10 cellular contexts compared by ENCODE assay signal in genomic region chr12:7934560-7935463, GRCh38. TPM values are rescaled to one million over a fixed set of nuclear protein-coding genes. Genes with fewer than 3 reads are reported as not detected.
DNase-seq lines count a peak whose midpoint lies in the region; ATAC-seq, FAIRE-seq and TF ChIP-seq lines count a peak whose summit lies in the region.
"Had no signal": no experiment of that assay in that cellular context is flagged by ENCODE, and none has a peak within 500 bp of the region (broad histone marks: within the 10 kb centered on the region; RNA-seq: fewer than 3 reads in every experiment).

No MANE protein-coding gene starts in this region.

- peaks cover 21% of the 10 kb centered on the region for H3K4me1 Mint-ChIP-seq in activated CD8-positive, alpha-beta T cell treated with anti-CD3 and anti-CD28 coated beads for 36 hours (ENCODE audit: low read depth)
- peaks cover 23% of the 10 kb centered on the region for H3K4me1 Mint-ChIP-seq in activated CD8-positive, alpha-beta T cell treated with anti-CD3 and anti-CD28 coated beads, Interleukin-2, amount 10 ng/mL, durations not matched to agents 7 days and 5 days (ENCODE audit: low read depth)
- peaks cover 7% of the 10 kb centered on the region for H3K4me1 Mint-ChIP-seq in astrocyte (ENCODE audit: low read depth, unreplicated experiment)
- H3K4me1 Mint-ChIP-seq in stimulated activated memory B cell treated with anti-CD40 and anti-IgM and Interleukin-4, amounts not matched to agents 10 μg/mL and 1 μg/mL and 100 μg/mL, for 72 hours = peaks cover 17% of the 10 kb centered on the region

- H3K27ac ChIP-seq in astrocyte (ENCODE audit: low read depth, low read length) = peak overlapping the region; percentile 88
- H3K27ac ChIP-seq in layer of hippocampus (ENCODE audit: low read depth, low read length) = peak overlapping the region; percentile 53
- H3K27ac ChIP-seq in temporal lobe (ENCODE audit: low read depth, low read length) = peak overlapping the region; percentile 83

- H3K27ac Mint-ChIP-seq in activated CD8-positive, alpha-beta T cell treated with anti-CD3 and anti-CD28 coated beads for 36 hours = no peak overlapping the region
- H3K27ac Mint-ChIP-seq in activated CD8-positive, alpha-beta T cell treated with anti-CD3 and anti-CD28 coated beads, Interleukin-2, amount 10 ng/mL, durations not matched to agents 7 days and 5 days = no peak overlapping the region
- no peak overlapping the region for H3K27ac Mint-ChIP-seq in astrocyte (ENCODE audit: unreplicated experiment)
- H3K27ac Mint-ChIP-seq in stimulated activated memory B cell treated with anti-CD40 and anti-IgM and Interleukin-4, amounts not matched to agents 10 μg/mL and 1 μg/mL and 100 μg/mL, for 72 hours = no peak overlapping the region
- H3K27ac Mint-ChIP-seq: CD14-positive monocyte had no signal

- H3K36me3 ChIP-seq in astrocyte (ENCODE audit: insufficient read depth, low read length) = peaks cover 26% of the 10 kb centered on the region

- no peaks in the 10 kb centered on the region for H3K9me3 Mint-ChIP-seq in activated CD8-positive, alpha-beta T cell treated with anti-CD3 and anti-CD28 coated beads for 36 hours
- no peaks in the 10 kb centered on the region for H3K9me3 Mint-ChIP-seq in activated CD8-positive, alpha-beta T cell treated with anti-CD3 and anti-CD28 coated beads, Interleukin-2, amount 10 ng/mL, durations not matched to agents 7 days and 5 days (ENCODE audit: insufficient read depth)
- H3K9me3 Mint-ChIP-seq in astrocyte (ENCODE audit: unreplicated experiment) = no peaks in the 10 kb centered on the region
- no peaks in the 10 kb centered on the region for H3K9me3 Mint-ChIP-seq in stimulated activated memory B cell treated with anti-CD40 and anti-IgM and Interleukin-4, amounts not matched to agents 10 μg/mL and 1 μg/mL and 100 μg/mL, for 72 hours
- H3K9me3 Mint-ChIP-seq: CD14-positive monocyte had no signal

- H3K27me3 ChIP-seq in astrocyte (ENCODE audit: insufficient read depth, low read length) (no peaks in the 10 kb centered on the region), layer of hippocampus (ENCODE audit: control insufficient read depth, insufficient read depth, low read length) (no peaks in the 10 kb centered on the region)

- H3K9me3 ChIP-seq in astrocyte (ENCODE audit: insufficient read depth, low read depth, low read length) = no peaks in the 10 kb centered on the region

- POLR2A ChIA-PET in activated CD8-positive, alpha-beta T cell treated with anti-CD3 and anti-CD28 coated beads for 36 hours (lab: Charles Lee) = interaction anchor here (0.7 to 9.7 kb wide), 14 partner anchors 11 to 979 kb away, joined by 3 to 142 read pairs (median 10); no protein-coding TSS in a partner anchor
- POLR2A ChIA-PET in activated CD8-positive, alpha-beta T cell treated with anti-CD3 and anti-CD28 coated beads, Interleukin-2, amount 10 ng/mL, durations not matched to agents 7 days and 5 days (lab: Charles Lee) = interaction anchor here (1.0 to 7.6 kb wide), 14 partner anchors 9 to 146 kb away, joined by 3 to 247 read pairs (median 7); no protein-coding TSS in a partner anchor

- DNase-seq in activated CD8-positive, alpha-beta T cell treated with anti-CD3 and anti-CD28 coated beads for 36 hours = peak; percentile 33
- DNase-seq in activated CD8-positive, alpha-beta T cell treated with anti-CD3 and anti-CD28 coated beads, Interleukin-2, amount 10 ng/mL, durations not matched to agents 7 days and 5 days = no peak
- no peak for DNase-seq in astrocyte (ENCODE audit: low read depth)
- DNase-seq in NCI-H1092 treated with DMSO at 0.1 percent for 48 hours (lab: John Stamatoyannopoulos, UW) = no peak
- DNase-seq in AG08395 (ENCODE audit: low spot score) = no peak
- DNase-seq: NK-92 treated with Interleukin-12 subunit alpha and Interleukin-12 subunit beta, amount 100 ng/mL, for 24 hours had no signal

- H3K4me3 ChIP-seq in astrocyte (ENCODE audit: insufficient read depth, low read depth, low read length) = peak overlapping the region; percentile 100

- H2AFZ ChIP-seq in astrocyte (ENCODE audit: low read depth, low read length) = no peak overlapping the region

- H3K9ac ChIP-seq in astrocyte (ENCODE audit: low read length) = peak overlapping the region; percentile 98

- no peaks in the 10 kb centered on the region for H3K27me3 Mint-ChIP-seq in activated CD8-positive, alpha-beta T cell treated with anti-CD3 and anti-CD28 coated beads for 36 hours
- no peaks in the 10 kb centered on the region for H3K27me3 Mint-ChIP-seq in activated CD8-positive, alpha-beta T cell treated with anti-CD3 and anti-CD28 coated beads, Interleukin-2, amount 10 ng/mL, durations not matched to agents 7 days and 5 days (ENCODE audit: low read depth)
- no peaks in the 10 kb centered on the region for H3K27me3 Mint-ChIP-seq in astrocyte (ENCODE audit: low read depth, unreplicated experiment)
- no peaks in the 10 kb centered on the region for H3K27me3 Mint-ChIP-seq in stimulated activated memory B cell treated with anti-CD40 and anti-IgM and Interleukin-4, amounts not matched to agents 10 μg/mL and 1 μg/mL and 100 μg/mL, for 72 hours

- peaks cover 41% of the 10 kb centered on the region for H4K20me1 ChIP-seq in astrocyte (ENCODE audit: insufficient read depth, low read length)

- peaks cover 46% of the 10 kb centered on the region for H3K79me2 ChIP-seq in astrocyte (ENCODE audit: insufficient read depth, low read length)

- TF ChIP-seq CTCF in activated CD8-positive, alpha-beta T cell treated with anti-CD3 and anti-CD28 coated beads for 36 hours (IDR thresholded peaks at IDR 0.05) = no peak
- TF ChIP-seq CTCF in astrocyte (IDR thresholded peaks at IDR 0.05; ENCODE audit: insufficient read depth, low read depth, low read length) = no peak

- CTCF ChIA-PET in activated CD8-positive, alpha-beta T cell treated with anti-CD3 and anti-CD28 coated beads for 36 hours (lab: Charles Lee) = interaction anchor here (1.0 to 7.6 kb wide), 5 partner anchors 27 to 111 kb away, joined by 3 to 162 read pairs (median 15); no protein-coding TSS in a partner anchor
- CTCF ChIA-PET in activated CD8-positive, alpha-beta T cell treated with anti-CD3 and anti-CD28 coated beads, Interleukin-2, amount 10 ng/mL, durations not matched to agents 7 days and 5 days (lab: Charles Lee) = interaction anchor here (1.1 to 10.7 kb wide), 11 partner anchors 14 to 143 kb away, joined by 3 to 285 read pairs (median 25); no protein-coding TSS in a partner anchor

- ATAC-seq in activated CD8-positive, alpha-beta T cell treated with anti-CD3 and anti-CD28 coated beads for 36 hours = no peak
- ATAC-seq in activated CD8-positive, alpha-beta T cell treated with anti-CD3 and anti-CD28 coated beads, Interleukin-2, amount 10 ng/mL, durations not matched to agents 7 days and 5 days = no peak
- no peak for ATAC-seq in stimulated activated memory B cell treated with anti-CD40 and anti-IgM and Interleukin-4, amounts not matched to agents 10 μg/mL and 1 μg/mL and 100 μg/mL, for 72 hours

- H3K4me3 Mint-ChIP-seq in activated CD8-positive, alpha-beta T cell treated with anti-CD3 and anti-CD28 coated beads for 36 hours = no peak overlapping the region
- H3K4me3 Mint-ChIP-seq in activated CD8-positive, alpha-beta T cell treated with anti-CD3 and anti-CD28 coated beads, Interleukin-2, amount 10 ng/mL, durations not matched to agents 7 days and 5 days = no peak overlapping the region
- H3K4me3 Mint-ChIP-seq in astrocyte (ENCODE audit: unreplicated experiment) = no peak overlapping the region
- no peak overlapping the region for H3K4me3 Mint-ChIP-seq in stimulated activated memory B cell treated with anti-CD40 and anti-IgM and Interleukin-4, amounts not matched to agents 10 μg/mL and 1 μg/mL and 100 μg/mL, for 72 hours
- H3K4me3 Mint-ChIP-seq: CD14-positive monocyte had no signal

- intact Hi-C loops in activated CD8-positive, alpha-beta T cell treated with anti-CD3 and anti-CD28 coated beads for 36 hours (cut with micrococcal nuclease) = loop anchor here (5.0 kb wide), 1 partner anchor 37 kb away; no protein-coding TSS in a partner anchor

- no peak for FAIRE-seq in astrocyte (lab: Jason Lieb, UNC)

- peaks cover 23% of the 10 kb centered on the region for H3K36me3 Mint-ChIP-seq in activated CD8-positive, alpha-beta T cell treated with anti-CD3 and anti-CD28 coated beads for 36 hours (ENCODE audit: low read depth)
- peaks cover 22% of the 10 kb centered on the region for H3K36me3 Mint-ChIP-seq in activated CD8-positive, alpha-beta T cell treated with anti-CD3 and anti-CD28 coated beads, Interleukin-2, amount 10 ng/mL, durations not matched to agents 7 days and 5 days (ENCODE audit: low read depth)
- peaks cover 9% of the 10 kb centered on the region for H3K36me3 Mint-ChIP-seq in astrocyte (ENCODE audit: low read depth, unreplicated experiment)
- peaks cover 18% of the 10 kb centered on the region for H3K36me3 Mint-ChIP-seq in stimulated activated memory B cell treated with anti-CD40 and anti-IgM and Interleukin-4, amounts not matched to agents 10 μg/mL and 1 μg/mL and 100 μg/mL, for 72 hours

- peaks cover 11% of the 10 kb centered on the region for H3K4me1 ChIP-seq in astrocyte (ENCODE audit: insufficient read depth, low read length)

- peak overlapping the region; percentile 93 for H3K4me2 ChIP-seq in astrocyte (ENCODE audit: low read length)

RNA-seq across cellular contexts. Expression of gene SLC2A3, which starts 1.2 kb away (rescaled TPM):
- total RNA-seq in activated CD8-positive, alpha-beta T cell treated with anti-CD3 and anti-CD28 coated beads for 36 hours = 100 to 1,000 TPM; 488 to 528 TPM
- total RNA-seq in activated CD8-positive, alpha-beta T cell treated with anti-CD3 and anti-CD28 coated beads, Interleukin-2, amount 10 ng/mL, durations not matched to agents 7 days and 5 days = 100 to 1,000 TPM; 255 to 266 TPM
- 178 and 389 TPM in 2 replicates for total RNA-seq in astrocyte
- 48.4 TPM for total RNA-seq in temporal lobe
